Comparison of ENCODE assay signal across 7 cellular contexts in genomic region chr11:71614366-71614917, GRCh38. TPM values are rescaled to one million over a fixed set of nuclear protein-coding genes. Genes with fewer than 3 reads are reported as not detected.
"Had no signal": no experiment of that assay in that cellular context is flagged by ENCODE, and none has a peak within 500 bp of the region (broad histone marks: within the 10 kb centered on the region; RNA-seq: fewer than 3 reads in every experiment).

No MANE protein-coding gene starts in this region.

RNA-seq across cellular contexts. Expression of gene KRTAP5-11, which starts 31.8 kb away (rescaled TPM):
- total RNA-seq: GM23338, H1, H9, HFFc6, HT1080, IMR-90, K562 had no signal
- polyA plus RNA-seq: GM23338, H1, IMR-90, K562 had no signal

RNA-seq across cellular contexts. Expression of gene KRTAP5-10, which starts 49.1 kb away (rescaled TPM):
- total RNA-seq: GM23338, H1, H9, HFFc6, HT1080, IMR-90, K562 had no signal
- polyA plus RNA-seq: GM23338, IMR-90, K562 had no signal
